17 cellular contexts compared by ENCODE assay signal in the genomic region with DNA sequence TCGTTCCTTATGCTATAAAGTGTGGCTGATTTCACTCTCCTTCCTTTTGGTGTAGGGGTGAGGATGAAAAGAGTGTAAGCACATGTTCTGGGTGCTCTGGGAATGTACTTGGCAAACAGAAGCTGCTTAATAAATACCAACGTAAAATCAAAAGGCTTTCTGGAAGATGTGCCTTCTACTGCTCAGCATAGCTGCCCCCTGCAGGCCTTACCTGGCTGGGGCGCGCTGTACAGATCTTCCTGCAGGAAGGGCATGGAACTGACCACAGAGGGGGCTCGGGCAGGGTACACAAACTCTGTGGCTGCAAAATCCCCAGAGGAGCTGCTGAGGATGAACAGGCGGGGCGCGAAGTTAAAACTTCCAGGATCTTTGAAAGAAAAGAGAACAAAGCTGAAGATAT.
DNase-seq lines count a peak whose midpoint lies in the region; ATAC-seq and TF ChIP-seq lines count a peak whose summit lies in the region.
"Had no signal": no experiment of that assay in that cellular context is flagged by ENCODE, and none has a peak within 500 bp of the region (broad histone marks: within the 10 kb centered on the region; RNA-seq: fewer than 3 reads in every experiment).

No MANE protein-coding gene starts in this region.

- H2BK15ac ChIP-seq in IMR-90 (ENCODE audit: low read depth, low read length), result no peak overlapping the region

- H2BK120ac ChIP-seq in IMR-90 (ENCODE audit: low read depth, low read length), result no peak overlapping the region

- H3K14ac ChIP-seq in IMR-90 (replicated peaks; ENCODE audit: low read depth, low read length), result no peak overlapping the region

- WGBS in IMR-90 (ENCODE audit: extremely low coverage in 2 of 2, insufficient read length in 1 of 2), 2 experiments, result 100% methylated on average over 1 of the region's 8 CpGs; no CpG with 5 or more reads in 1 of the 2 experiments
- WGBS in endodermal cell (ENCODE audit: insufficient coverage in 1 of 2, insufficient read length in 1 of 2), 2 experiments, result 92 to 96% methylated on average over 8 of the region's 8 CpGs

- H2AK9ac ChIP-seq in IMR-90 (replicated peaks; ENCODE audit: low read depth, low read length, poor library complexity), result no peak overlapping the region

- H4K20me1 ChIP-seq in IMR-90 (ENCODE audit: insufficient read depth, low read length) (peaks cover 11% of the 10 kb centered on the region; the same call in 1 of the 2 replicates), osteoblast (ENCODE audit: insufficient read depth, low read length) (peaks cover 14% of the 10 kb centered on the region)

- H3K27me3 ChIP-seq in IMR-90 (ENCODE audit: control insufficient read depth, insufficient read depth, low read length) (no peaks in the 10 kb centered on the region), endodermal cell (ENCODE audit: control insufficient read depth, insufficient read depth, low read length, poor library complexity, severe bottlenecking) (no peaks in the 10 kb centered on the region), osteoblast (ENCODE audit: insufficient read depth, low read length) (no peaks in the 10 kb centered on the region)

- no peak overlapping the region for H2BK20ac ChIP-seq in IMR-90 (ENCODE audit: low read depth, low read length)

- CTCF ChIA-PET in Calu3 (lab: Charles Lee), result no interaction called here
- CTCF ChIA-PET in IMR-90 (lab: Yijun Ruan, JAX), result interaction anchor here (0.6 kb wide), 1 partner anchor 155 kb away, joined by 4 read pairs; no protein-coding TSS in a partner anchor

- H3K79me1 ChIP-seq in IMR-90 (ENCODE audit: low read depth in 1 of 2, low read length in 2 of 2), result peaks cover 5 to 48% of the 10 kb centered on the region in 2 experiments

- ATAC-seq in IMR-90 (ENCODE audit: low read depth) (no peak), GM18867 (IDR thresholded peaks at IDR 0.05; ENCODE audit: unreplicated experiment) (no peak), HG02610 (IDR thresholded peaks at IDR 0.05; ENCODE audit: unreplicated experiment) (no peak)

- no peak overlapping the region for H2AK5ac ChIP-seq in IMR-90 (ENCODE audit: low read depth, low read length)

- TF ChIP-seq CTCF in Calu3 (IDR thresholded peaks at IDR 0.05; ENCODE audit: unreplicated experiment), result peak; percentile 36
- TF ChIP-seq CTCF in IMR-90 (conservative IDR thresholded peaks at IDR 0.05; ENCODE audit: low read depth, low read length), result 0 out of 2 replicates have a peak, but pooled peaks have one; percentile 4
- peak; percentile 72 for TF ChIP-seq CTCF in endodermal cell (conservative IDR thresholded peaks at IDR 0.05)
- peak; percentile 28 for TF ChIP-seq CTCF in osteoblast (IDR thresholded peaks at IDR 0.05; ENCODE audit: extremely low read depth, low read depth, low read length)

- no peak overlapping the region for H3K4ac ChIP-seq in IMR-90 (ENCODE audit: low read depth, low read length)

- H3K36me3 ChIP-seq in IMR-90 (ENCODE audit: control insufficient read depth, insufficient read depth, low read length) (peaks cover 59% of the 10 kb centered on the region), endodermal cell (ENCODE audit: control insufficient read depth, insufficient read depth, low read length) (peaks cover 66% of the 10 kb centered on the region), osteoblast (ENCODE audit: insufficient read depth, low read length) (peaks cover 40% of the 10 kb centered on the region)

- H3K9me3 Mint-ChIP-seq in Calu3 (ENCODE audit: low read depth, unreplicated experiment) (no peaks in the 10 kb centered on the region), endodermal cell (peaks cover 13% of the 10 kb centered on the region)

- no peak for DNase-seq in Calu3
- DNase-seq in IMR-90, result no peak
- peak; percentile 70 for DNase-seq in endodermal cell
- DNase-seq in osteoblast (ENCODE audit: insufficient read length, low spot score, missing footprints), result no peak
- no peak for DNase-seq in activated naive CD4-positive, alpha-beta T cell treated with anti-CD3 and anti-CD28 coated beads, Interleukin-2, amount 50 U/mL, for 16 hours
- DNase-seq in NCI-H1694 (lab: John Stamatoyannopoulos, UW), result no peak
- DNase-seq: activated CD8-positive, alpha-beta memory T cell treated with anti-CD3 and anti-CD28 coated beads for 24 hours; activated gamma-delta T cell treated with Interleukin-2 at 50 U/mL for 16 hours; CD8-positive, alpha-beta memory T cell; erythroblast; NCI-H1048; NCI-H510A treated with DMSO at 0.1 percent for 48 hours; substantia nigra had no signal

- H3K27me3 Mint-ChIP-seq in Calu3 (ENCODE audit: unreplicated experiment) (no peaks in the 10 kb centered on the region), endodermal cell (ENCODE audit: insufficient read depth) (no peaks in the 10 kb centered on the region)
- H3K27me3 Mint-ChIP-seq: brain; CD8-positive, alpha-beta memory T cell had no signal

- dilution Hi-C loops in IMR-90 (cut with HindIII; ENCODE audit: low sequenced_read_pairs, unreplicated experiment), result no loop called here

- H4K91ac ChIP-seq in IMR-90 (ENCODE audit: insufficient read depth, low read depth, low read length), result no peak overlapping the region

- H2BK5ac ChIP-seq in IMR-90 (ENCODE audit: low read depth, low read length, poor library complexity, severe bottlenecking), result no peak overlapping the region

- no peak overlapping the region for H3K23ac ChIP-seq in IMR-90 (ENCODE audit: low read depth, low read length)

- H2AFZ ChIP-seq in IMR-90 (replicated peaks; ENCODE audit: low read length, poor library complexity) (no peak overlapping the region), osteoblast (ENCODE audit: low read length) (no peak overlapping the region)

- no peak overlapping the region for H3K56ac ChIP-seq in IMR-90 (ENCODE audit: extremely low read depth, insufficient read depth, low read length)

- peaks cover 7% of the 10 kb centered on the region for H3K79me2 ChIP-seq in osteoblast (ENCODE audit: insufficient read depth, low read length)

- H3K27ac Mint-ChIP-seq in Calu3 (ENCODE audit: unreplicated experiment) (no peak overlapping the region), endodermal cell (no peak overlapping the region)
- H3K27ac Mint-ChIP-seq: brain had no signal

- H3K4me1 ChIP-seq in IMR-90 (ENCODE audit: control insufficient read depth, insufficient read depth, low read length), result peaks cover 4% of the 10 kb centered on the region; the same call in 1 of the 2 replicates
- H3K4me1 ChIP-seq in endodermal cell (ENCODE audit: control insufficient read depth, insufficient read depth, low read length), result no peaks in the 10 kb centered on the region
- peaks cover 7% of the 10 kb centered on the region for H3K4me1 ChIP-seq in osteoblast (ENCODE audit: insufficient read depth, low read length)

- no peak overlapping the region for H3K27ac ChIP-seq in IMR-90 (ENCODE audit: insufficient read depth, low read length)
- H3K27ac ChIP-seq in endodermal cell (ENCODE audit: low read depth, low read length), result no peak overlapping the region
- no peak overlapping the region for H3K27ac ChIP-seq in osteoblast (ENCODE audit: low read depth, low read length)
- H3K27ac ChIP-seq: RWPE1 had no signal

- H3K9me1 ChIP-seq in IMR-90 (ENCODE audit: insufficient read depth, low read length), result peaks cover 10% of the 10 kb centered on the region; the same call in 1 of the 2 replicates

- no peak overlapping the region for H3K4me2 ChIP-seq in IMR-90 (ENCODE audit: low read depth, low read length)
- H3K4me2 ChIP-seq in osteoblast (ENCODE audit: insufficient read depth, low read length), result no peak overlapping the region

- intact Hi-C loops in Calu3 (cut with micrococcal nuclease; ENCODE audit: unreplicated experiment), result no loop called here
- intact Hi-C loops in IMR-90 (cut with micrococcal nuclease), result no loop called here

- H3K9me3 ChIP-seq in IMR-90 (ENCODE audit: control insufficient read depth, insufficient read depth, low read length) (no peaks in the 10 kb centered on the region), endodermal cell (ENCODE audit: control insufficient read depth, low read length) (peaks cover 10% of the 10 kb centered on the region), osteoblast (ENCODE audit: low read depth, low read length) (no peaks in the 10 kb centered on the region)

- H3K4me1 Mint-ChIP-seq in Calu3 (ENCODE audit: low read depth, unreplicated experiment) (no peaks in the 10 kb centered on the region), endodermal cell (peaks cover under 1% of the 10 kb centered on the region)
- H3K4me1 Mint-ChIP-seq: CD8-positive, alpha-beta memory T cell had no signal

- no peak overlapping the region for H4K5ac ChIP-seq in IMR-90 (ENCODE audit: low read depth, low read length)

- no peak overlapping the region for H3K18ac ChIP-seq in IMR-90 (ENCODE audit: low read depth, low read length)

- POLR2A ChIA-PET in IMR-90 (lab: Charles Lee; ENCODE audit: unreplicated experiment), result no interaction called here

- H3K36me3 Mint-ChIP-seq in Calu3 (ENCODE audit: insufficient read depth, unreplicated experiment) (peaks cover 68% of the 10 kb centered on the region), endodermal cell (ENCODE audit: low read depth) (peaks cover 69% of the 10 kb centered on the region)

- TF ChIP-seq RAD21 in IMR-90 (IDR thresholded peaks at IDR 0.05; ENCODE audit: low read length), result no peak

- TF ChIP-seq POLR2A in IMR-90 (IDR thresholded peaks at IDR 0.05; ENCODE audit: low read depth, low read length), result no peak

- no peak overlapping the region for H3K4me3 Mint-ChIP-seq in Calu3 (ENCODE audit: low read depth, unreplicated experiment)
- no peak overlapping the region for H3K4me3 Mint-ChIP-seq in endodermal cell
- H3K4me3 Mint-ChIP-seq: brain; CD8-positive, alpha-beta memory T cell had no signal

- H3K9ac ChIP-seq in IMR-90 (ENCODE audit: low read depth, low read length) (no peak overlapping the region), endodermal cell (ENCODE audit: extremely low read depth, low read length, poor library complexity, severe bottlenecking) (no peak overlapping the region)

- H3K4me3 ChIP-seq in IMR-90 (ENCODE audit: insufficient read depth, low read depth, low read length) (no peak overlapping the region), endodermal cell (ENCODE audit: low read length) (no peak overlapping the region), osteoblast (ENCODE audit: insufficient read depth, low read length) (no peak overlapping the region)

- in situ Hi-C loops in IMR-90 (cut with MboI; ENCODE audit: low sequenced_read_pairs), result no loop called here

- H4K8ac ChIP-seq in IMR-90 (ENCODE audit: low read depth in 2 of 2, low read length in 2 of 2), result no peak overlapping the region

- BruUV-seq in Calu3 (replicated peaks; lab: Mats Ljungman, UMichigan) (no TSS peak), IMR-90 (replicated peaks; lab: Mats Ljungman, UMichigan) (no TSS peak)

TF ChIP-seq in IMR-90, 13 proteins besides CTCF, POLR2A, EP300 and RAD21 (continues in another document):
- TF ChIP-seq, protein P1, sequence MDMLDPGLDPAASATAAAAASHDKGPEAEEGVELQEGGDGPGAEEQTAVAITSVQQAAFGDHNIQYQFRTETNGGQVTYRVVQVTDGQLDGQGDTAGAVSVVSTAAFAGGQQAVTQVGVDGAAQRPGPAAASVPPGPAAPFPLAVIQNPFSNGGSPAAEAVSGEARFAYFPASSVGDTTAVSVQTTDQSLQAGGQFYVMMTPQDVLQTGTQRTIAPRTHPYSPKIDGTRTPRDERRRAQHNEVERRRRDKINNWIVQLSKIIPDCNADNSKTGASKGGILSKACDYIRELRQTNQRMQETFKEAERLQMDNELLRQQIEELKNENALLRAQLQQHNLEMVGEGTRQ (IDR thresholded peaks at IDR 0.05; ENCODE audit: low read depth, low read length), result no peak
- TF ChIP-seq SMC3 (IDR thresholded peaks at IDR 0.05; ENCODE audit: low read depth, low read length), result no peak

Comparison
In these comparisons a context has a peak if more than half of its experiments do, and no peak if none do; other contexts are left out.
1. CTCF ChIP-seq: peak in every context shown above with its lines; median percentile 72 in endodermal cell; 36 in Calu3; 28 in osteoblast; 4 in IMR-90.